8 cellular contexts compared by ENCODE assay signal in genomic region chr19:43699506-43700367, GRCh38. TPM values are rescaled to one million over a fixed set of nuclear protein-coding genes. Genes with fewer than 3 reads are reported as not detected.
DNase-seq lines count a peak whose midpoint lies in the region; ATAC-seq and TF ChIP-seq lines count a peak whose summit lies in the region.

No MANE protein-coding gene starts in this region.

- in situ Hi-C loops in gastrocnemius medialis (cut with MboI; ENCODE audit: low sequenced_read_pairs in 4 of 4) = no loop called here
- in situ Hi-C loops in KBM-7 (cut with MboI; ENCODE audit: low pct_unique_long_range_greater_than_20kb, low sequenced_read_pairs) = no loop called here

- peaks cover 7% of the 10 kb centered on the region for H3K27me3 Mint-ChIP-seq in activated naive CD8-positive, alpha-beta T cell

- peaks cover 0 to 5% (median 0%) of the 10 kb centered on the region in 3 donors for H3K9me3 ChIP-seq in gastrocnemius medialis

- H3K27ac Mint-ChIP-seq in activated naive CD8-positive, alpha-beta T cell = peak overlapping the region; percentile 54

- peaks cover 5% of the 10 kb centered on the region for H3K9me3 Mint-ChIP-seq in activated naive CD8-positive, alpha-beta T cell (ENCODE audit: low read depth)

- H3K27me3 ChIP-seq in gastrocnemius medialis = peaks cover 4 to 11% (median 9%) of the 10 kb centered on the region in 3 donors

- peaks cover 28% of the 10 kb centered on the region for H3K4me1 Mint-ChIP-seq in activated naive CD8-positive, alpha-beta T cell (ENCODE audit: low read depth)

- H3K27ac ChIP-seq in gastrocnemius medialis = peak overlapping the region in 3 of 4 donors; percentile 49 to 82 (median 72)

- no peak for ATAC-seq in gastrocnemius medialis
- no peak for ATAC-seq in GM19324 (IDR thresholded peaks at IDR 0.05; ENCODE audit: low FRiP score, unreplicated experiment)
- ATAC-seq in GM19035 (IDR thresholded peaks at IDR 0.05; ENCODE audit: unreplicated experiment) = no peak

- H3K36me3 ChIP-seq in gastrocnemius medialis = no peaks in the 10 kb centered on the region

- peak overlapping the region; percentile 89 for H3K4me3 Mint-ChIP-seq in activated naive CD8-positive, alpha-beta T cell

- peaks cover 3% of the 10 kb centered on the region for H3K36me3 Mint-ChIP-seq in activated naive CD8-positive, alpha-beta T cell

- intact Hi-C loops in gastrocnemius medialis (cut with DNase I; ENCODE audit: low total_unique reads) = loop anchor here (2.0 kb wide), 1 partner anchor 31 kb away; no protein-coding TSS in a partner anchor

- peaks cover 0 to 7% of the 10 kb centered on the region in 2 donors for H3K4me1 ChIP-seq in gastrocnemius medialis

- DNase-seq in SIG-M5 treated with dmso at 0.1 percent for 504 hours (lab: John Stamatoyannopoulos, UW; ENCODE audit: unreplicated experiment) (peak; percentile 16), SIG-M5 (lab: John Stamatoyannopoulos, UW) (no peak), iPS DF 19.7 (ENCODE audit: low read depth, low spot score) (peak; percentile 38), gastrocnemius medialis (no peak), KBM-7 (no peak)

- TF ChIP-seq POLR2A in gastrocnemius medialis (IDR thresholded peaks at IDR 0.05) = no peak

- no peak for TF ChIP-seq CTCF in gastrocnemius medialis (IDR thresholded peaks at IDR 0.05 in 4 of 5, conservative IDR thresholded peaks at IDR 0.05 in 1 of 5)

- H3K4me3 ChIP-seq in gastrocnemius medialis = peak overlapping the region in 3 of 4 donors; percentile 21 to 47 (median 37)

RNA-seq across cellular contexts. Expression of gene IRGC, which starts 16.1 kb away (rescaled TPM):
- total RNA-seq in gastrocnemius medialis = not detected

RNA-seq across cellular contexts. Expression of gene PLAUR, which starts 29.8 kb away (rescaled TPM):
- total RNA-seq in gastrocnemius medialis = 1 to 10 TPM in 3 of 4 donors, under 1 TPM in 1; 0.41 to 8.7 (median 3.4) TPM

RNA-seq across cellular contexts. Expression of gene SMG9, which starts 55.0 kb away (rescaled TPM):
- total RNA-seq in gastrocnemius medialis = 1 to 10 TPM; 4.5 to 9.1 (median 7.1) TPM

Comparison
In these comparisons a context has a peak if more than half of its experiments do, and no peak if none do; other contexts are left out.
1. DNase-seq: peak in SIG-M5 treated with dmso at 0.1 percent for 504 hours (single experiment) and iPS DF 19.7 (single experiment); none in SIG-M5 (single experiment), gastrocnemius medialis (0 of 2) and KBM-7 (single experiment).